Comparison of ENCODE assay signal across 19 cellular contexts in the genomic region with DNA sequence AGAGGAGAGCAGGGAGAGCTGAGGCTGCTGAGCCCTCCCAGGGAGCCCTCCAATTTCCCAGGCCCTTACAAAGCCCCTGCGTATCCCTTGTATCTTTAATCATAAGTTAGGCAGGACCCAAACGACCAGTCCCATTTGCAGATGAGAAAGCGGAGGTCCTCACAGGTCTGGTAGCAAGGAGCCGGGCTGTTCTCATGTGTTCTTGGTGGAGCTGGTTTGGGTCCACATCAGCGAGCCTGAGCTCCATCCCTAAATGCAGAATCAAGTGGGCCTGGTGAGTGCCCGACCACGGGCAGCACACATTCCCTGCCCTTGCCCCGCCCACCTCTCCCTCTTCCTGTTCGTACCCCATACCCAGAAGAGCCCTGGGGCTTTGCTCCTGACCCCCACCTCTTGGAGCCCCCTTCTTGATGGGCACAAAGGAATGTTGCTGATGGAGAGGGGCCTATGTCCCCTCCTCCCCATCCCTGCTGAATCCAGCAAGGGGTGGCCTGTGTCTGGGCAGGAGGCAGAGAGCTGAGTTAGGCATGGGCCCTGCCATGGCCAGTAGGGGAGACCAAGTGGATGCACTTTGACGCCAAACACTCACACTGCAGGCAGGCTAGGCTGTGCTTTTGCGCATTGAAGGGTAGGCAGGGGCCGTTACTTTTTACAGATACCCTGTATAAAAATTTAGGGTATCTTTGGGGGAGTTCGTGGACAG. TPM values are rescaled to one million over a fixed set of nuclear protein-coding genes. Genes with fewer than 3 reads are reported as not detected.
DNase-seq lines count a peak whose midpoint lies in the region; ATAC-seq lines count a peak whose summit lies in the region.
"Had no signal": no experiment of that assay in that cellular context is flagged by ENCODE, and none has a peak within 500 bp of the region (broad histone marks: within the 10 kb centered on the region; RNA-seq: fewer than 3 reads in every experiment).

No MANE protein-coding gene starts in this region.

- H3K27me3 Mint-ChIP-seq in stimulated activated naive CD8-positive, alpha-beta T cell treated with anti-CD3 and anti-CD28 coated beads, Interleukin-15, Interleukin-2, amounts not matched to agents 100 ng/mL and 50 ng/mL, for 24 hours: no peaks in the 10 kb centered on the region
- peaks cover 4% of the 10 kb centered on the region for H3K27me3 Mint-ChIP-seq in activated T-helper 1 cell treated with anti-CD3 and anti-CD28 coated beads, Interleukin-12 subunit alpha, Interleukin-12 subunit beta, Interleukin-2, Interleukin-4 antibody, amounts not matched to agents 30 ng/mL and 10 ng/mL and 1 ng/mL, durations not matched to agents 14 hours and 24 hours and 36 hours (ENCODE audit: insufficient read depth)
- H3K27me3 Mint-ChIP-seq in naive thymus-derived CD4-positive, alpha-beta T cell: peaks cover 0 to 2% (median 0%) of the 10 kb centered on the region in 5 donors

- ATAC-seq in stimulated activated naive CD8-positive, alpha-beta T cell treated with anti-CD3 and anti-CD28 coated beads, Interleukin-15, Interleukin-2, amounts not matched to agents 100 U/mL and 50 U/mL, for 24 hours: no peak
- ATAC-seq in naive thymus-derived CD4-positive, alpha-beta T cell: no peak
- ATAC-seq in HG03025 (IDR thresholded peaks at IDR 0.05; ENCODE audit: low FRiP score, unreplicated experiment) (no peak), GM21786 (IDR thresholded peaks at IDR 0.05; ENCODE audit: unreplicated experiment) (no peak)
- ATAC-seq: gastrocnemius medialis, pancreas, PC-3 had no signal

- H3K36me3 ChIP-seq in naive thymus-derived CD4-positive, alpha-beta T cell (ENCODE audit: control insufficient read depth in 2 of 3, insufficient read depth in 3 of 3, low read length in 3 of 3): no peaks in the 10 kb centered on the region
- H3K36me3 ChIP-seq: gastrocnemius medialis, pancreas, tibial artery had no signal

- CTCF ChIA-PET in naive thymus-derived CD4-positive, alpha-beta T cell (lab: Charles Lee): interaction anchor here (1.5 kb wide), 1 partner anchor 79 kb away, joined by 3 read pairs; no protein-coding TSS in a partner anchor

- H3K4me1 ChIP-seq in naive thymus-derived CD4-positive, alpha-beta T cell (ENCODE audit: control insufficient read depth in 2 of 2, insufficient read depth in 2 of 2, low read length in 2 of 2): peaks cover 6 to 8% of the 10 kb centered on the region in 2 donors

- no peak overlapping the region for H3K27ac ChIP-seq in naive thymus-derived CD4-positive, alpha-beta T cell (ENCODE audit: low read depth, low read length)
- H3K27ac ChIP-seq: gastrocnemius medialis, pancreas, SK-N-MC, tibial artery had no signal

- H3K27me3 ChIP-seq in naive thymus-derived CD4-positive, alpha-beta T cell (ENCODE audit: control insufficient read depth in 2 of 2, insufficient read depth in 2 of 2, low read length in 2 of 2): no peaks in the 10 kb centered on the region
- H3K27me3 ChIP-seq: pancreas, tibial artery had no signal

- DNase-seq in stimulated activated naive CD8-positive, alpha-beta T cell treated with anti-CD3 and anti-CD28 coated beads, Interleukin-15, Interleukin-2, amounts not matched to agents 100 U/mL and 50 U/mL, for 24 hours: no peak
- DNase-seq in activated T-helper 1 cell treated with anti-CD3 and anti-CD28 coated beads, Interleukin-12 subunit alpha, Interleukin-12 subunit beta, Interleukin-2, Interleukin-4 antibody, amounts not matched to agents 30 ng/mL and 10 ng/mL and 1 ng/mL, durations not matched to agents 14 hours and 24 hours and 36 hours (ENCODE audit: low spot score): no peak
- DNase-seq in naive thymus-derived CD4-positive, alpha-beta T cell: no peak
- DNase-seq in NCI-H524 treated with DMSO at 0.1 percent for 48 hours (lab: John Stamatoyannopoulos, UW) (no peak), NCI-H1092 treated with DMSO at 0.1 percent for 48 hours (lab: John Stamatoyannopoulos, UW) (no peak)
- DNase-seq: activated effector memory CD4-positive, alpha-beta T cell treated with Interleukin-2 at 50 U/mL for 16 hours; AML-193; cortex of kidney; gastrocnemius medialis; KG1; NCI-H1105; PC-3; tibial artery had no signal

- H3K4me3 Mint-ChIP-seq in stimulated activated naive CD8-positive, alpha-beta T cell treated with anti-CD3 and anti-CD28 coated beads, Interleukin-15, Interleukin-2, amounts not matched to agents 100 ng/mL and 50 ng/mL, for 24 hours: no peak overlapping the region
- H3K4me3 Mint-ChIP-seq in activated T-helper 1 cell treated with anti-CD3 and anti-CD28 coated beads, Interleukin-12 subunit alpha, Interleukin-12 subunit beta, Interleukin-2, Interleukin-4 antibody, amounts not matched to agents 30 ng/mL and 10 ng/mL and 1 ng/mL, durations not matched to agents 14 hours and 24 hours and 36 hours: peak overlapping the region; percentile 78
- H3K4me3 Mint-ChIP-seq in naive thymus-derived CD4-positive, alpha-beta T cell: peak overlapping the region in 7 of 10 donors; percentile 10 to 82 (median 38)

- no peaks in the 10 kb centered on the region for H3K9me3 Mint-ChIP-seq in stimulated activated naive CD8-positive, alpha-beta T cell treated with anti-CD3 and anti-CD28 coated beads, Interleukin-15, Interleukin-2, amounts not matched to agents 100 ng/mL and 50 ng/mL, for 24 hours
- no peaks in the 10 kb centered on the region for H3K9me3 Mint-ChIP-seq in activated T-helper 1 cell treated with anti-CD3 and anti-CD28 coated beads, Interleukin-12 subunit alpha, Interleukin-12 subunit beta, Interleukin-2, Interleukin-4 antibody, amounts not matched to agents 30 ng/mL and 10 ng/mL and 1 ng/mL, durations not matched to agents 14 hours and 24 hours and 36 hours
- H3K9me3 Mint-ChIP-seq in naive thymus-derived CD4-positive, alpha-beta T cell: no peaks in the 10 kb centered on the region

- intact Hi-C loops in activated T-helper 1 cell treated with anti-CD3 and anti-CD28 coated beads, Interleukin-12 subunit alpha, Interleukin-12 subunit beta, Interleukin-2, Interleukin-4 antibody, amounts not matched to agents 30 ng/mL and 10 ng/mL and 1 ng/mL, durations not matched to agents 14 hours and 24 hours and 36 hours (cut with micrococcal nuclease): loop anchor here (5.0 kb wide), 1 partner anchor 69 kb away; no protein-coding TSS in a partner anchor
- intact Hi-C loops in naive thymus-derived CD4-positive, alpha-beta T cell (cut with micrococcal nuclease): loop anchor here in 1 of 2 donors (2.0 kb wide), 1 partner anchor 27 kb away; no protein-coding TSS in a partner anchor

- H3K36me3 Mint-ChIP-seq in stimulated activated naive CD8-positive, alpha-beta T cell treated with anti-CD3 and anti-CD28 coated beads, Interleukin-15, Interleukin-2, amounts not matched to agents 100 ng/mL and 50 ng/mL, for 24 hours (ENCODE audit: low read depth): no peaks in the 10 kb centered on the region
- no peaks in the 10 kb centered on the region for H3K36me3 Mint-ChIP-seq in activated T-helper 1 cell treated with anti-CD3 and anti-CD28 coated beads, Interleukin-12 subunit alpha, Interleukin-12 subunit beta, Interleukin-2, Interleukin-4 antibody, amounts not matched to agents 30 ng/mL and 10 ng/mL and 1 ng/mL, durations not matched to agents 14 hours and 24 hours and 36 hours (ENCODE audit: low read depth)
- H3K36me3 Mint-ChIP-seq in naive thymus-derived CD4-positive, alpha-beta T cell: peaks cover 0 to 4% (median 0%) of the 10 kb centered on the region in 5 donors

- H3K4me3 ChIP-seq in naive thymus-derived CD4-positive, alpha-beta T cell (ENCODE audit: low read length): no peak overlapping the region
- H3K4me3 ChIP-seq: gastrocnemius medialis, pancreas, SK-N-MC, smooth muscle cell, tibial artery had no signal

- H3K9me3 ChIP-seq in naive thymus-derived CD4-positive, alpha-beta T cell (ENCODE audit: control insufficient read depth in 2 of 3, low read length in 3 of 3): no peaks in the 10 kb centered on the region
- H3K9me3 ChIP-seq: gastrocnemius medialis, pancreas, tibial artery had no signal

- peak overlapping the region; percentile 36 for H3K27ac Mint-ChIP-seq in stimulated activated naive CD8-positive, alpha-beta T cell treated with anti-CD3 and anti-CD28 coated beads, Interleukin-15, Interleukin-2, amounts not matched to agents 100 ng/mL and 50 ng/mL, for 24 hours
- peak overlapping the region; percentile 61 for H3K27ac Mint-ChIP-seq in activated T-helper 1 cell treated with anti-CD3 and anti-CD28 coated beads, Interleukin-12 subunit alpha, Interleukin-12 subunit beta, Interleukin-2, Interleukin-4 antibody, amounts not matched to agents 30 ng/mL and 10 ng/mL and 1 ng/mL, durations not matched to agents 14 hours and 24 hours and 36 hours
- peak overlapping the region in 3 of 9 donors; percentile 33 to 72 (median 43) for H3K27ac Mint-ChIP-seq in naive thymus-derived CD4-positive, alpha-beta T cell

- H3K4me1 Mint-ChIP-seq in stimulated activated naive CD8-positive, alpha-beta T cell treated with anti-CD3 and anti-CD28 coated beads, Interleukin-15, Interleukin-2, amounts not matched to agents 100 ng/mL and 50 ng/mL, for 24 hours (ENCODE audit: low read depth): peaks cover 20% of the 10 kb centered on the region
- H3K4me1 Mint-ChIP-seq in activated T-helper 1 cell treated with anti-CD3 and anti-CD28 coated beads, Interleukin-12 subunit alpha, Interleukin-12 subunit beta, Interleukin-2, Interleukin-4 antibody, amounts not matched to agents 30 ng/mL and 10 ng/mL and 1 ng/mL, durations not matched to agents 14 hours and 24 hours and 36 hours (ENCODE audit: low read depth): peaks cover 16% of the 10 kb centered on the region
- peaks cover 0 to 18% (median 6%) of the 10 kb centered on the region in 7 donors for H3K4me1 Mint-ChIP-seq in naive thymus-derived CD4-positive, alpha-beta T cell

- POLR2A ChIA-PET in naive thymus-derived CD4-positive, alpha-beta T cell (lab: Charles Lee): interaction anchor here (0.8 kb wide), 1 partner anchor 18 kb away, joined by 3 read pairs; no protein-coding TSS in a partner anchor

RNA-seq across cellular contexts. Expression of a gene that starts 18.3 kb away (rescaled TPM):
- total RNA-seq in activated T-helper 1 cell treated with anti-CD3 and anti-CD28 coated beads, Interleukin-12 subunit alpha, Interleukin-12 subunit beta, Interleukin-2, Interleukin-4 antibody, amounts not matched to agents 30 ng/mL and 10 ng/mL and 1 ng/mL, durations not matched to agents 14 hours and 24 hours and 36 hours: 78.0 and 81.9 TPM in 2 replicates
- 100 to 1,000 TPM; 179 to 326 (median 208) TPM for total RNA-seq in naive thymus-derived CD4-positive, alpha-beta T cell
- 10 to 100 TPM; 62.6 to 85.7 TPM for polyA plus RNA-seq in naive thymus-derived CD4-positive, alpha-beta T cell
